8 cellular contexts compared by ENCODE assay signal in genomic region chr5:124748687-124749594, GRCh38.
DNase-seq lines count a peak whose midpoint lies in the region; ATAC-seq and TF ChIP-seq lines count a peak whose summit lies in the region.

No MANE protein-coding gene starts in this region.

- in situ Hi-C loops in HAP-1 (cut with MboI; ENCODE audit: low sequenced_read_pairs), result no loop called here

- peak overlapping the region; percentile 67 to 75 for H3K9ac ChIP-seq in duodenal mucosa (ENCODE audit: low read depth in 1 of 2, low read length in 2 of 2)

- peak overlapping the region; percentile 77 for H3K27ac ChIP-seq in duodenal mucosa (ENCODE audit: low read depth, low read length)

- peak overlapping the region; percentile 45 for H3K4me3 Mint-ChIP-seq in activated T-cell treated with anti-CD3 and anti-CD28 coated beads, Interleukin-2, amount 50 U/mL, for 24 hours
- peak overlapping the region; percentile 78 to 81 for H3K4me3 Mint-ChIP-seq in stimulated activated naive CD8-positive, alpha-beta T cell treated with anti-CD3 and anti-CD28 coated beads, Interleukin-15, amount 100 ng/mL, for 72 hours

- H3K9me3 ChIP-seq in HAP-1 (no peaks in the 10 kb centered on the region), duodenal mucosa (ENCODE audit: control insufficient read depth in 1 of 2, low read length in 2 of 2) (no peaks in the 10 kb centered on the region)

- peak; percentile 82 for ATAC-seq in stimulated activated naive CD8-positive, alpha-beta T cell treated with anti-CD3 and anti-CD28 coated beads, Interleukin-15, amount 100 ng/mL, for 72 hours

- no peak overlapping the region for H3K27ac Mint-ChIP-seq in activated T-cell treated with anti-CD3 and anti-CD28 coated beads, Interleukin-2, amount 50 U/mL, for 24 hours
- H3K27ac Mint-ChIP-seq in stimulated activated naive CD8-positive, alpha-beta T cell treated with anti-CD3 and anti-CD28 coated beads, Interleukin-15, amount 100 ng/mL, for 72 hours, result no peak overlapping the region

- peaks cover 28% of the 10 kb centered on the region for H3K4me1 Mint-ChIP-seq in activated T-cell treated with anti-CD3 and anti-CD28 coated beads, Interleukin-2, amount 50 U/mL, for 24 hours (ENCODE audit: low read depth)
- peaks cover 36% of the 10 kb centered on the region for H3K4me1 Mint-ChIP-seq in stimulated activated naive CD8-positive, alpha-beta T cell treated with anti-CD3 and anti-CD28 coated beads, Interleukin-15, amount 100 ng/mL, for 72 hours

- no peak for DNase-seq in activated T-cell treated with anti-CD3 and anti-CD28 coated beads, Interleukin-2, amount 50 U/mL, for 24 hours
- DNase-seq in activated T-cell treated with anti-CD3 and anti-CD28 coated beads for 4 hours (no peak), HAP-1 (ENCODE audit: low spot score in 2 of 2) (peak; percentile 87 to 96), LNCaP clone FGC (ENCODE audit: low read depth) (peak; percentile 68), SHP77 (lab: John Stamatoyannopoulos, UW) (peak; percentile 93 to 96), left kidney (ENCODE audit: low read depth, low spot score) (peak; percentile 99)
- peak; percentile 7 to 11 for DNase-seq in stimulated activated naive CD8-positive, alpha-beta T cell treated with anti-CD3 and anti-CD28 coated beads, Interleukin-15, amount 100 ng/mL, for 72 hours

- TF ChIP-seq CTCF in LNCaP clone FGC (IDR thresholded peaks at IDR 0.05; ENCODE audit: control insufficient read depth, extremely low read depth, insufficient read depth), result no peak

- peaks cover 17% of the 10 kb centered on the region for H3K27me3 Mint-ChIP-seq in activated T-cell treated with anti-CD3 and anti-CD28 coated beads, Interleukin-2, amount 50 U/mL, for 24 hours
- peaks cover 17% of the 10 kb centered on the region for H3K27me3 Mint-ChIP-seq in stimulated activated naive CD8-positive, alpha-beta T cell treated with anti-CD3 and anti-CD28 coated beads, Interleukin-15, amount 100 ng/mL, for 72 hours

- H3K36me3 ChIP-seq in HAP-1 (replicated peaks), result no peaks in the 10 kb centered on the region
- no peaks in the 10 kb centered on the region for H3K36me3 ChIP-seq in duodenal mucosa (ENCODE audit: control insufficient read depth in 1 of 2, insufficient read depth in 2 of 2, low read length in 2 of 2)

- no peaks in the 10 kb centered on the region for H3K36me3 Mint-ChIP-seq in activated T-cell treated with anti-CD3 and anti-CD28 coated beads, Interleukin-2, amount 50 U/mL, for 24 hours (ENCODE audit: low read depth)

- H3K4me3 ChIP-seq in HAP-1 (peak overlapping the region; percentile 37), LNCaP clone FGC (ENCODE audit: low read depth, low read length) (peak overlapping the region; percentile 61), duodenal mucosa (ENCODE audit: low read depth in 1 of 2, low read length in 2 of 2) (peak overlapping the region; percentile 86 to 89)

- no peaks in the 10 kb centered on the region for H3K9me3 Mint-ChIP-seq in activated T-cell treated with anti-CD3 and anti-CD28 coated beads, Interleukin-2, amount 50 U/mL, for 24 hours
- H3K9me3 Mint-ChIP-seq in stimulated activated naive CD8-positive, alpha-beta T cell treated with anti-CD3 and anti-CD28 coated beads, Interleukin-15, amount 100 ng/mL, for 72 hours, result peaks cover 0 to 9% of the 10 kb centered on the region in 2 donors

- H3K27me3 ChIP-seq in HAP-1 (ENCODE audit: low read depth) (no peaks in the 10 kb centered on the region), duodenal mucosa (ENCODE audit: control insufficient read depth in 1 of 2, insufficient read depth in 2 of 2, low read length in 2 of 2) (no peaks in the 10 kb centered on the region)

- peaks cover 13% of the 10 kb centered on the region for H3K4me1 ChIP-seq in HAP-1
- peaks cover 0 to 4% of the 10 kb centered on the region in 2 donors for H3K4me1 ChIP-seq in duodenal mucosa (ENCODE audit: control insufficient read depth in 1 of 2, insufficient read depth in 2 of 2, low read length in 2 of 2)

Comparison
In these comparisons a context has a peak if more than half of its experiments do, and no peak if none do; other contexts are left out.
1. DNase-seq: peak in HAP-1 (2 of 2), LNCaP clone FGC (single experiment), SHP77 (2 of 2), left kidney (single experiment) and stimulated activated naive CD8-positive, alpha-beta T cell treated with anti-CD3 and anti-CD28 coated beads, Interleukin-15, amount 100 ng/mL, for 72 hours (2 of 2); none in activated T-cell treated with anti-CD3 and anti-CD28 coated beads, Interleukin-2, amount 50 U/mL, for 24 hours (single experiment) and activated T-cell treated with anti-CD3 and anti-CD28 coated beads for 4 hours (single experiment).
2. H3K4me3 ChIP-seq: peak in every context shown above with its lines; median percentile 88 in duodenal mucosa; 61 in LNCaP clone FGC; 37 in HAP-1.